6 cellular contexts compared by ENCODE assay signal in the genomic region with DNA sequence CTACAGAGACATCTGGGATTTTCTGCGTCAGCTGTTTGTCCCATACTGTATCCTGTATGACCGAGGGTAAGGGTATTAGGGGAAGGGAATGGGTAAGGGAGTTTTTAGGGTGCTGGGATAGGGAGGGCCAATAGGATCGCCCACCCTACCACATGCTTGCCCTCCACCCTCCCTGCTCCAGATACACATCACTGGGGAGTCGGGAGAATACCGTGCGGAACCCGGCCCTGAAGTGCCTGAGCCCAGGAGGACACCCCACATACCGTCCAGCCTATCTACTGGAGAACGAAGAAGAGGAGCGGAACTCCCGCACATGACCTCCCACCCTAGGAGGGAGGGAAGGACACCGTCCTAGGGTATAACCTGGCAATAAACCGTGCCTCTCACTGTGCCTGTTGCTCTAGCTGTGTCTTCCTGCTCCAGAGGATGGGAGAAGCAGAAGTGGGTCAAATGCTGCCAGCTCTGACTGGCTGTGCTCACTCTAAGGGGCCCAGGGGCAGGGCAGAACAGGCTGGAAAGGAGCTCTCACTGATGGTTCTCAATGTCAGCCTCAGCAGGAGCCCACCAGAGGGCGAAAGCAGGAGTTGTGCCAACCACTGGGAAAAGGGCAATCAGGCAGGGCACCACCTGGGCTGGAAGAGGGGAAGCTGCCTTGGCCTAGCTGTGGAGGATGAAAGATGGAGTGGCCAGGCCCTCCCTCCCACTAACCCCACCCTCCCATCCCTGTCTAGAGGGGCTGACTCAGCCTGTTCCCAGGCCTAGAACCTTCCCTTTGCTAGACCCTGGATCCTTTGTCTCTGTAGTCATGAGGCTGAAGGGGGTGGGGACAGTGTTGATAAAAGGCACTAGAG. TPM values are rescaled to one million over a fixed set of nuclear protein-coding genes. Genes with fewer than 3 reads are reported as not detected.
DNase-seq lines count a peak whose midpoint lies in the region; ATAC-seq and TF ChIP-seq lines count a peak whose summit lies in the region.

No MANE protein-coding gene starts in this region.

- intact Hi-C loops in sciatic nerve (cut with DNase I), result no loop called here

- POLR2A ChIA-PET in activated CD4-positive, alpha-beta T cell treated with anti-CD3 and anti-CD28 coated beads, Interleukin-2, amount 10 ng/mL, durations not matched to agents 7 days and 5 days (lab: Charles Lee), result no interaction called here

- no peak overlapping the region for H3K27ac ChIP-seq in WERI-Rb-1

- DNase-seq in activated CD4-positive, alpha-beta T cell treated with anti-CD3 and anti-CD28 coated beads, Interleukin-2, amount 10 ng/mL, durations not matched to agents 7 days and 5 days, result no peak
- no peak for DNase-seq in activated CD4-positive, alpha-beta T cell treated with anti-CD3 and anti-CD28 coated beads for 1 hour
- peak; percentile 53 for DNase-seq in WERI-Rb-1
- DNase-seq in sciatic nerve (ENCODE audit: low spot score), result peak; percentile 48
- no peak for DNase-seq in stimulated activated CD8-positive, alpha-beta memory T cell treated with anti-CD3 and anti-CD28 coated beads, Interleukin-4, amount 100 ng/mL, for 48 hours
- DNase-seq in AG20443 (ENCODE audit: low spot score), result no peak

- CTCF ChIA-PET in activated CD4-positive, alpha-beta T cell treated with anti-CD3 and anti-CD28 coated beads, Interleukin-2, amount 10 ng/mL, durations not matched to agents 7 days and 5 days (lab: Charles Lee), result interaction anchor here (1.2 to 13.0 kb wide), 6 partner anchors 9 to 433 kb away, joined by 3 to 184 read pairs (median 5); partner anchors contain the start of gene FLAD1

- H3K4me1 Mint-ChIP-seq in activated CD4-positive, alpha-beta T cell treated with anti-CD3 and anti-CD28 coated beads, Interleukin-2, amount 10 ng/mL, durations not matched to agents 7 days and 5 days, result peaks cover 23% of the 10 kb centered on the region

- no peak for ATAC-seq in sciatic nerve

- no peaks in the 10 kb centered on the region for H3K27me3 Mint-ChIP-seq in activated CD4-positive, alpha-beta T cell treated with anti-CD3 and anti-CD28 coated beads, Interleukin-2, amount 10 ng/mL, durations not matched to agents 7 days and 5 days

- H3K27me3 ChIP-seq in WERI-Rb-1 (ENCODE audit: insufficient read depth, low read depth, severe bottlenecking), result no peaks in the 10 kb centered on the region

- TF ChIP-seq CTCF in WERI-Rb-1 (IDR thresholded peaks at IDR 0.05; ENCODE audit: low read depth, low read length), result peak; percentile 66

- H3K9me3 ChIP-seq in WERI-Rb-1 (ENCODE audit: severe bottlenecking), result no peaks in the 10 kb centered on the region

- H3K27ac Mint-ChIP-seq in activated CD4-positive, alpha-beta T cell treated with anti-CD3 and anti-CD28 coated beads, Interleukin-2, amount 10 ng/mL, durations not matched to agents 7 days and 5 days, result peak overlapping the region; percentile 66

- H3K4me3 Mint-ChIP-seq in activated CD4-positive, alpha-beta T cell treated with anti-CD3 and anti-CD28 coated beads, Interleukin-2, amount 10 ng/mL, durations not matched to agents 7 days and 5 days, result no peak overlapping the region

- no peaks in the 10 kb centered on the region for H3K9me3 Mint-ChIP-seq in activated CD4-positive, alpha-beta T cell treated with anti-CD3 and anti-CD28 coated beads, Interleukin-2, amount 10 ng/mL, durations not matched to agents 7 days and 5 days

- H3K4me3 ChIP-seq in WERI-Rb-1 (ENCODE audit: low read depth, low read length), result no peak overlapping the region

- H3K36me3 ChIP-seq in WERI-Rb-1, result peaks cover 38% of the 10 kb centered on the region

- H3K36me3 Mint-ChIP-seq in activated CD4-positive, alpha-beta T cell treated with anti-CD3 and anti-CD28 coated beads, Interleukin-2, amount 10 ng/mL, durations not matched to agents 7 days and 5 days (ENCODE audit: low read depth), result peaks cover 19% of the 10 kb centered on the region

RNA-seq across cellular contexts. Expression of gene LENEP, which starts 0.4 kb away (rescaled TPM):
- 1 to 10 TPM in 1 of 2 experiments, under 1 TPM in 1; 0.85 to 1.0 TPM for total RNA-seq in activated CD4-positive, alpha-beta T cell treated with anti-CD3 and anti-CD28 coated beads, Interleukin-2, amount 10 ng/mL, durations not matched to agents 7 days and 5 days
- total RNA-seq in sciatic nerve, result not detected

RNA-seq across cellular contexts. Expression of gene ZBTB7B, which starts 9.7 kb away (rescaled TPM):
- 100 to 1,000 TPM; 112 to 127 TPM for total RNA-seq in activated CD4-positive, alpha-beta T cell treated with anti-CD3 and anti-CD28 coated beads, Interleukin-2, amount 10 ng/mL, durations not matched to agents 7 days and 5 days
- 45.3 TPM for total RNA-seq in sciatic nerve

RNA-seq across cellular contexts. Expression of gene FLAD1, which starts 9.8 kb away (rescaled TPM):
- total RNA-seq in activated CD4-positive, alpha-beta T cell treated with anti-CD3 and anti-CD28 coated beads, Interleukin-2, amount 10 ng/mL, durations not matched to agents 7 days and 5 days, result 10 to 100 TPM; 41.2 to 41.3 TPM
- 24.3 TPM for total RNA-seq in sciatic nerve

RNA-seq across cellular contexts. Expression of gene CKS1B, which starts 18.5 kb away (rescaled TPM):
- total RNA-seq in activated CD4-positive, alpha-beta T cell treated with anti-CD3 and anti-CD28 coated beads, Interleukin-2, amount 10 ng/mL, durations not matched to agents 7 days and 5 days, result 100 to 1,000 TPM; 147 to 157 TPM
- 31.7 TPM for total RNA-seq in sciatic nerve

RNA-seq across cellular contexts. Expression of gene SHC1, which starts 22.4 kb away (rescaled TPM):
- 100 to 1,000 TPM in 1 of 2 experiments, 10 to 100 TPM in 1; 75.1 to 104 TPM for total RNA-seq in activated CD4-positive, alpha-beta T cell treated with anti-CD3 and anti-CD28 coated beads, Interleukin-2, amount 10 ng/mL, durations not matched to agents 7 days and 5 days
- 92.5 TPM for total RNA-seq in sciatic nerve

Comparison
In these comparisons a context has a peak if more than half of its experiments do, and no peak if none do; other contexts are left out.
1. DNase-seq: peak in WERI-Rb-1 (single experiment) and sciatic nerve (single experiment); none in activated CD4-positive, alpha-beta T cell treated with anti-CD3 and anti-CD28 coated beads, Interleukin-2, amount 10 ng/mL, durations not matched to agents 7 days and 5 days (single experiment), activated CD4-positive, alpha-beta T cell treated with anti-CD3 and anti-CD28 coated beads for 1 hour (single experiment), stimulated activated CD8-positive, alpha-beta memory T cell treated with anti-CD3 and anti-CD28 coated beads, Interleukin-4, amount 100 ng/mL, for 48 hours (single experiment) and AG20443 (single experiment).